Comparison of ENCODE assay signal across 24 cellular contexts in the genomic region with DNA sequence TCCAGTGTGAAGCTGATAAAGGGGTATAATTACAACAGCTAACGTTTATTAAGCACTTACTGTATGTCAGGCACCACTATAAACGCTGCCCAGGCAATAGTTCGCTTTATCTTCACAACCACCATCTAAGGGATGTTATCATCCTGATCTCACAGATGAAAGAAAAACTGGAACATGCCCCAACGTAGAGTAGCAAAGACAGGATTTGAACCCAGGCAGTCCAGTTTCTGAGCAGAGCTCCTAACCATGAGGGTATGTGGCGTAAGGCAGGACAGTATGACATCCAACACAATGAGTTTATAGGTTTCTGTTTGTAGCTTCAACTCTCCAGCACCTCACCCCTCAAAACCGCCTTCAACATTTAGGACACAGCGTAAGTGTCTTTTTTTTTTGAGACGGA. TPM values are rescaled to one million over a fixed set of nuclear protein-coding genes. Genes with fewer than 3 reads are reported as not detected.
DNase-seq lines count a peak whose midpoint lies in the region; ATAC-seq, FAIRE-seq and TF ChIP-seq lines count a peak whose summit lies in the region.
"Had no signal": no experiment of that assay in that cellular context is flagged by ENCODE, and none has a peak within 500 bp of the region (broad histone marks: within the 10 kb centered on the region; RNA-seq: fewer than 3 reads in every experiment).

No MANE protein-coding gene starts in this region.

- H3K4me1 Mint-ChIP-seq in Caco-2 (ENCODE audit: low read depth, unreplicated experiment) (peaks cover 69% of the 10 kb centered on the region), T-helper 17 cell (peaks cover 13% of the 10 kb centered on the region), mesothelial cell of epicardium (peaks cover 23% of the 10 kb centered on the region)

- H2BK12ac ChIP-seq in trophoblast cell (ENCODE audit: low read length), result peak overlapping the region; percentile 88

- H3K27me3 ChIP-seq in Caco-2 (replicated peaks; ENCODE audit: control insufficient read depth, insufficient read depth, low read length), result no peaks in the 10 kb centered on the region
- no peaks in the 10 kb centered on the region for H3K27me3 ChIP-seq in trophoblast cell (ENCODE audit: insufficient read depth, low read length)
- H3K27me3 ChIP-seq: BLaER1 treated with 17β-estradiol and CSF1 and Interleukin-3, amounts not matched to agents 10 nM and 100 nM had no signal

- no peak for FAIRE-seq in H54 (lab: Jason Lieb, UNC)
- FAIRE-seq: A549, HTR-8/SVneo had no signal

- ATAC-seq in T-helper 17 cell, result no peak
- ATAC-seq: A549 had no signal

- H3K27ac Mint-ChIP-seq in Caco-2 (ENCODE audit: unreplicated experiment) (peak overlapping the region; percentile 70), T-helper 17 cell (peak overlapping the region; percentile 49), mesothelial cell of epicardium (peak overlapping the region; percentile 80)
- H3K27ac Mint-ChIP-seq: HFFc6 had no signal

- CTCF ChIA-PET in Caco-2 (lab: Charles Lee), result interaction anchor here (1.1 to 3.0 kb wide), 3 partner anchors 10 to 62 kb away, joined by 5 to 9 read pairs (median 7); no protein-coding TSS in a partner anchor

- H3K14ac ChIP-seq in trophoblast cell (ENCODE audit: low read length), result no peak overlapping the region

- no peak overlapping the region for H3K9ac ChIP-seq in trophoblast cell (ENCODE audit: low read length)
- H3K9ac ChIP-seq: GM23248, KMS-11 had no signal

- TF ChIP-seq POLR2A in H54 (IDR thresholded peaks at IDR 0.05; ENCODE audit: low read depth, low read length), result no peak

- TF ChIP-seq CTCF in Caco-2 (IDR thresholded peaks at IDR 0.05; ENCODE audit: insufficient read depth in 1 of 2, low read depth in 1 of 2, low read length in 1 of 2, severe bottlenecking in 1 of 2, unreplicated experiment in 1 of 2), result no peak
- TF ChIP-seq CTCF in mesothelial cell of epicardium (IDR thresholded peaks at IDR 0.05; ENCODE audit: unreplicated experiment), result no peak

- no TSS peak for BruUV-seq in Caco-2 (replicated peaks; lab: Mats Ljungman, UMichigan)

- H2AK5ac ChIP-seq in trophoblast cell (ENCODE audit: low read length), result no peak overlapping the region

- H4K12ac ChIP-seq in trophoblast cell (ENCODE audit: low read depth, low read length), result no peak overlapping the region

- no peak overlapping the region for H4K8ac ChIP-seq in trophoblast cell (ENCODE audit: low read depth, low read length)

- H3K4me3 ChIP-seq in Caco-2 (ENCODE audit: low read depth, low read length), result no peak overlapping the region
- H3K4me3 ChIP-seq in trophoblast cell (ENCODE audit: low read depth, low read length), result no peak overlapping the region
- H3K4me3 ChIP-seq: A549; BLaER1 treated with 17β-estradiol and CSF1 and Interleukin-3, amounts not matched to agents 10 nM and 100 nM; GM23248; HAP-1 had no signal

- no peak overlapping the region for H2AFZ ChIP-seq in trophoblast cell (ENCODE audit: insufficient read depth, low read length, poor library complexity)
- H2AFZ ChIP-seq: GM23248 had no signal

- no peaks in the 10 kb centered on the region for H3K36me3 ChIP-seq in Caco-2 (ENCODE audit: control insufficient read depth, insufficient read depth, low read length)
- H3K36me3 ChIP-seq in trophoblast cell (ENCODE audit: control insufficient read depth in 1 of 2, insufficient read depth in 2 of 2, low read length in 2 of 2), result no peaks in the 10 kb centered on the region
- H3K36me3 ChIP-seq: BLaER1 treated with 17β-estradiol and CSF1 and Interleukin-3, amounts not matched to agents 10 nM and 100 nM; HAP-1 had no signal

- WGBS in trophoblast cell (ENCODE audit: extremely low coverage, insufficient coverage, insufficient read length), result no CpG with 5 or more reads among the region's 8 CpGs

- no peak overlapping the region for H3K4ac ChIP-seq in trophoblast cell (ENCODE audit: low read depth, low read length)

- no peaks in the 10 kb centered on the region for H3K79me2 ChIP-seq in trophoblast cell (ENCODE audit: control insufficient read depth, insufficient read depth, low read length, poor library complexity)

- H3K4me3 Mint-ChIP-seq in Caco-2 (ENCODE audit: unreplicated experiment) (no peak overlapping the region), T-helper 17 cell (no peak overlapping the region), mesothelial cell of epicardium (no peak overlapping the region)
- H3K4me3 Mint-ChIP-seq: CD8-positive, alpha-beta memory T cell; HFFc6 had no signal

- H3K27me3 Mint-ChIP-seq in Caco-2 (ENCODE audit: insufficient read depth, unreplicated experiment), result no peaks in the 10 kb centered on the region
- H3K27me3 Mint-ChIP-seq in T-helper 17 cell, result no peaks in the 10 kb centered on the region
- H3K27me3 Mint-ChIP-seq in mesothelial cell of epicardium (ENCODE audit: low read depth), result no peaks in the 10 kb centered on the region

- POLR2A ChIA-PET in Caco-2 (lab: Charles Lee), result no interaction called here

- H3K36me3 Mint-ChIP-seq in Caco-2 (ENCODE audit: insufficient read depth, unreplicated experiment) (peaks cover 10% of the 10 kb centered on the region), T-helper 17 cell (ENCODE audit: low read depth) (peaks cover 10% of the 10 kb centered on the region), mesothelial cell of epicardium (peaks cover 3% of the 10 kb centered on the region)

- H4K91ac ChIP-seq in trophoblast cell (ENCODE audit: low read depth, low read length), result no peak overlapping the region

- H3K4me1 ChIP-seq in Caco-2 (peaks cover 52% of the 10 kb centered on the region), trophoblast cell (ENCODE audit: control insufficient read depth in 1 of 2, insufficient read depth in 2 of 2, low read length in 2 of 2) (peaks cover 5 to 19% of the 10 kb centered on the region in 2 experiments)
- H3K4me1 ChIP-seq: A549, HAP-1 had no signal

- intact Hi-C loops in Caco-2 (cut with micrococcal nuclease; ENCODE audit: unreplicated experiment), result no loop called here

- H3K9me3 Mint-ChIP-seq in Caco-2 (ENCODE audit: unreplicated experiment) (no peaks in the 10 kb centered on the region), mesothelial cell of epicardium (no peaks in the 10 kb centered on the region)
- H3K9me3 Mint-ChIP-seq: CD8-positive, alpha-beta memory T cell; HFFc6 had no signal

- H2BK5ac ChIP-seq in trophoblast cell (ENCODE audit: low read depth, low read length, poor library complexity), result no peak overlapping the region

- peaks cover 11% of the 10 kb centered on the region for H3K79me1 ChIP-seq in trophoblast cell (ENCODE audit: low read length)

- H3K23ac ChIP-seq in trophoblast cell (ENCODE audit: low read length), result no peak overlapping the region

- no peak for DNase-seq in Caco-2
- DNase-seq in T-helper 17 cell, result no peak
- no peak for DNase-seq in mesothelial cell of epicardium (ENCODE audit: low spot score in 2 of 2, unreplicated experiment in 2 of 2)
- peak; percentile 57 to 86 for DNase-seq in trophoblast cell
- no peak for DNase-seq in hepatic stellate cell (ENCODE audit: low spot score)
- no peak for DNase-seq in H54 (ENCODE audit: insufficient read length, low spot score)
- DNase-seq in DMS53 (lab: John Stamatoyannopoulos, UW), result no peak
- no peak for DNase-seq in NK-92 treated with Interleukin-12 subunit alpha and Interleukin-12 subunit beta, amount 100 ng/mL, for 24 hours (lab: John Stamatoyannopoulos, UW)
- DNase-seq: AML-193; Calu3; CD8-positive, alpha-beta memory T cell; GM23248; HFFc6; MM.1S; NCI-H2029; NCI-H446 treated with DMSO at 0.1 percent for 48 hours; NCI-H526; SHP77 had no signal

- H2BK120ac ChIP-seq in trophoblast cell (ENCODE audit: insufficient read depth, low read length, poor library complexity), result no peak overlapping the region

- no peak overlapping the region for H3K27ac ChIP-seq in trophoblast cell (ENCODE audit: low read depth, low read length)
- H3K27ac ChIP-seq: A549; BLaER1 treated with 17β-estradiol and CSF1 and Interleukin-3, amounts not matched to agents 10 nM and 100 nM; GM23248; KMS-11; RWPE1 had no signal

- no peak overlapping the region for H3K4me2 ChIP-seq in trophoblast cell (ENCODE audit: low read length)
- H3K4me2 ChIP-seq: A549, KMS-11 had no signal

- H3K18ac ChIP-seq in trophoblast cell (ENCODE audit: low read length), result no peak overlapping the region

- H3K9me3 ChIP-seq in Caco-2 (no peaks in the 10 kb centered on the region), T-helper 17 cell (ENCODE audit: control insufficient read depth, low read length, poor library complexity, severe bottlenecking) (no peaks in the 10 kb centered on the region), trophoblast cell (ENCODE audit: insufficient read depth, low read depth, low read length) (no peaks in the 10 kb centered on the region)
- H3K9me3 ChIP-seq: A549; BLaER1 treated with 17β-estradiol and CSF1 and Interleukin-3, amounts not matched to agents 10 nM and 100 nM; HAP-1 had no signal

RNA-seq across cellular contexts. Expression of gene AHNAK, which starts 59.5 kb away (rescaled TPM):
- total RNA-seq in Caco-2 (2022), result 312 and 324 TPM in 2 replicates
- 100 to 1,000 TPM; 692 to 863 TPM for total RNA-seq in T-helper 17 cell
- total RNA-seq in mesothelial cell of epicardium, result 456 to 481 TPM (median 480 TPM) in 3 replicates
- polyA plus RNA-seq in trophoblast cell (2013), result 191 and 221 TPM in 2 replicates

Comparison
In these comparisons a context has a peak if more than half of its experiments do, and no peak if none do; other contexts are left out.
1. DNase-seq: peak in trophoblast cell (2 of 2); none in Caco-2 (0 of 2), T-helper 17 cell (0 of 3), mesothelial cell of epicardium (0 of 2), hepatic stellate cell (single experiment), H54 (single experiment), DMS53 (single experiment) and NK-92 treated with Interleukin-12 subunit alpha and Interleukin-12 subunit beta, amount 100 ng/mL, for 24 hours (single experiment).
2. Peak in every context shown above with its lines, with median percentiles within 50 percentile points of each other: H3K27ac Mint-ChIP-seq.